8 cellular contexts compared by ENCODE assay signal in the genomic region with DNA sequence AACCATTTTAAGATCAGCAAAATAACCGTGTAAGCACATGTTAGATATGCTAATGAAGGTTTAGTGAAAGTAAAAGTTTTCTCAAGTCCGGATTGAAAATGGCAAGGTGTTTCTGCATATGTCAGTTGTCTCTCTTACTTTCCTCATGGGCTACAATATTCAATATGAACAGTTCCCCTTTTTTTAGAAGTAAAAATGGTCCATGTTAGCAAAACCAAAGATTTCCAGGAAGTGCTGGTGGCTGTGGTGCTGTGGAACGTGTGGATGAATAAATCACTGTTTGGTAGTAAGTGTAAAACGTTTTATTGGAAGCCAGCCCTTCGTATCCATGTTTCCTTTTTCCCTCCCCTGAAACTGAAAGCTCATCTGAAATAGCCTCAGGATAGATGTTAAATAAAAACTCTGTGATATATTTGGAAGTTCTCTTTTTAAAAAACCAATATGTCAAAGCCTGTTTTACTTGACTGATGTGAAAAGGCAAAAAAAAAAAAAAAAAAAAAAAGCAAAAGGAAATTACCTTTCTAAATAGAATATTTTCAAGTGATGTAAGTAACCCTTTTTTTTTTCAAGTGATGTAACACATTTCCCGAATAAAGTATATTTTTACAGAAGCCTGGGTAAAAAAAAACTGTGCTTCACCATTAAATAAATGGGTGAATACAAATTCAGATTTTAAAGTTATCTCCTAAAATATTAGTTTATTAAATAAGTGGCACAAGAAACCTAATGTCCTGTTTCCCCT. TPM values are rescaled to one million over a fixed set of nuclear protein-coding genes. Genes with fewer than 3 reads are reported as not detected.
DNase-seq lines count a peak whose midpoint lies in the region; ATAC-seq and TF ChIP-seq lines count a peak whose summit lies in the region.

No MANE protein-coding gene starts in this region.

- POLR2A ChIA-PET in OCI-LY7 (lab: Charles Lee), result interaction anchor here (0.6 to 2.0 kb wide), 3 partner anchors 41 to 539 kb away, joined by 3 to 6 read pairs (median 5); no protein-coding TSS in a partner anchor

- no TSS peak for BruUV-seq in OCI-LY7 (replicated peaks; lab: Mats Ljungman, UMichigan)

- H3K36me3 ChIP-seq in OCI-LY7 (ENCODE audit: insufficient read depth, low read length) (no peaks in the 10 kb centered on the region; the same call in 1 of the 2 replicates), aorta (ENCODE audit: control insufficient read depth in 1 of 2, insufficient read depth in 2 of 2, low read length in 1 of 2) (no peaks in the 10 kb centered on the region)

- peak overlapping the region; percentile 10; the same call in 1 of the 2 replicates for H3K4me3 ChIP-seq in AG10803 (ENCODE audit: low read length)
- H3K4me3 ChIP-seq in OCI-LY7 (ENCODE audit: low read depth, low read length, poor library complexity, severe bottlenecking), result peak overlapping the region; percentile 55
- peak overlapping the region; percentile 48 for H3K4me3 ChIP-seq in right cardiac atrium (ENCODE audit: low read length)
- H3K4me3 ChIP-seq in aorta (ENCODE audit: low read length in 2 of 2), result peak overlapping the region; percentile 36 to 64

- H3K27me3 ChIP-seq in right cardiac atrium (ENCODE audit: control insufficient read depth, insufficient read depth), result no peaks in the 10 kb centered on the region
- H3K27me3 ChIP-seq in aorta (ENCODE audit: control insufficient read depth in 1 of 2, insufficient read depth in 2 of 2, low read length in 1 of 2), result peaks cover 0 to 2% of the 10 kb centered on the region in 2 donors

- no peaks in the 10 kb centered on the region for H3K9me2 ChIP-seq in OCI-LY7 (ENCODE audit: insufficient read depth, low read length)

- CTCF ChIA-PET in OCI-LY7 (lab: Charles Lee; ENCODE audit: unreplicated experiment), result no interaction called here

- peak overlapping the region; percentile 90 for H3K4me2 ChIP-seq in OCI-LY7 (ENCODE audit: low read length)

- H3K27ac ChIP-seq in OCI-LY7 (ENCODE audit: low read depth, low read length, poor library complexity, severe bottlenecking), result peak overlapping the region; percentile 49
- H3K27ac ChIP-seq in right cardiac atrium (ENCODE audit: low read length), result peak overlapping the region; percentile 45
- no peak overlapping the region for H3K27ac ChIP-seq in aorta (ENCODE audit: low read depth in 1 of 2, low read length in 2 of 2)

- peak; percentile 64 for ATAC-seq in GM21423 (IDR thresholded peaks at IDR 0.05; ENCODE audit: unreplicated experiment)
- peak; percentile 61 to 66 for ATAC-seq in right cardiac atrium
- peak; percentile 57 for ATAC-seq in aorta (ENCODE audit: low FRiP score)

- H3K9me3 ChIP-seq in OCI-LY7 (ENCODE audit: low read length) (no peaks in the 10 kb centered on the region), right cardiac atrium (ENCODE audit: control insufficient read depth, low read length) (no peaks in the 10 kb centered on the region), aorta (ENCODE audit: control insufficient read depth, low read length) (no peaks in the 10 kb centered on the region)

- no peaks in the 10 kb centered on the region for H4K20me1 ChIP-seq in OCI-LY7 (ENCODE audit: insufficient read depth, low read length)

- intact Hi-C loops in OCI-LY7 (cut with micrococcal nuclease; ENCODE audit: unreplicated experiment) (no loop called here), right cardiac atrium (cut with DNase I) (no loop called here), aorta (cut with DNase I) (no loop called here)

- no peaks in the 10 kb centered on the region for H3K79me2 ChIP-seq in OCI-LY7 (ENCODE audit: insufficient read depth, low read depth, low read length)

- H2AFZ ChIP-seq in OCI-LY7 (ENCODE audit: low read length), result peak overlapping the region; percentile 85

- H3K4me1 ChIP-seq in OCI-LY7 (ENCODE audit: insufficient read depth, low read length, poor library complexity, severe bottlenecking), result peaks cover 60% of the 10 kb centered on the region
- H3K4me1 ChIP-seq in right cardiac atrium (ENCODE audit: control insufficient read depth, insufficient read depth, low read length), result peaks cover 2% of the 10 kb centered on the region
- H3K4me1 ChIP-seq in aorta (ENCODE audit: control insufficient read depth in 1 of 2, insufficient read depth in 2 of 2, low read length in 2 of 2), result no peaks in the 10 kb centered on the region

- 24% methylated on average over 6 of the region's 6 CpGs for WGBS in right cardiac atrium
- WGBS in aorta, 2 donors, result 2 to 4% methylated on average over 6 of the region's 6 CpGs

- TF ChIP-seq CTCF in AG10803 (conservative IDR thresholded peaks at IDR 0.05; ENCODE audit: low read length) (no peak), OCI-LY7 (conservative IDR thresholded peaks at IDR 0.05; ENCODE audit: low read length) (no peak)

- DNase-seq in AG10803 (ENCODE audit: low read depth) (peak; percentile 9), OCI-LY7 (ENCODE audit: low spot score) (peak; percentile 65), right cardiac atrium (peak in 1 of 3 donors; percentile 25), aorta (no peak), DMS153 (lab: John Stamatoyannopoulos, UW) (no peak), NCI-H82 treated with DMSO at 0.1 percent for 48 hours (lab: John Stamatoyannopoulos, UW; ENCODE audit: unreplicated experiment) (no peak)
- no peak for DNase-seq in stimulated activated CD4-positive, alpha-beta T cell treated with anti-CD3 and anti-CD28 coated beads, Interleukin-2, amount 100 ng/mL, for 24 hours

RNA-seq across cellular contexts. Expression of a gene that starts 41.9 kb away (rescaled TPM):
- 13.1 and 19.6 TPM in 2 replicates for total RNA-seq in OCI-LY7 (2014; rRNA removed; shearing (Covaris generic))
- total RNA-seq in OCI-LY7 (2022) (17.9 and 26.3 TPM in 2 replicates), right cardiac atrium (10 to 100 TPM in 1 of 4 donors, 1 to 10 TPM in 3; 6.9 to 17.6 (median 7.4) TPM), aorta (10 to 100 TPM; 36.2 to 62.7 TPM)
- polyA plus RNA-seq in right cardiac atrium (2.2 TPM), aorta (1 to 10 TPM; 1.6 to 1.9 TPM)

Comparison
In these comparisons a context has a peak if more than half of its experiments do, and no peak if none do; other contexts are left out.
1. DNase-seq: peak in AG10803 (single experiment) and OCI-LY7 (single experiment); none in aorta (0 of 2), DMS153 (single experiment), NCI-H82 treated with DMSO at 0.1 percent for 48 hours (single experiment) and stimulated activated CD4-positive, alpha-beta T cell treated with anti-CD3 and anti-CD28 coated beads, Interleukin-2, amount 100 ng/mL, for 24 hours (0 of 2).
2. H3K27ac ChIP-seq: peak in OCI-LY7 (single experiment) and right cardiac atrium (single experiment); none in aorta (0 of 2).
3. Peak in every context shown above with its lines, with median percentiles within 50 percentile points of each other: H3K4me3 ChIP-seq and ATAC-seq.